9 cellular contexts compared by ENCODE assay signal in genomic region chr2:220847587-220847986, GRCh38.
DNase-seq lines count a peak whose midpoint lies in the region; ATAC-seq and TF ChIP-seq lines count a peak whose summit lies in the region.
"Had no signal": no experiment of that assay in that cellular context is flagged by ENCODE, and none has a peak within 500 bp of the region (broad histone marks: within the 10 kb centered on the region; RNA-seq: fewer than 3 reads in every experiment).

No MANE protein-coding gene starts in this region.

- POLR2A ChIA-PET in AG04449 (lab: Yijun Ruan, JAX) (interaction anchor here (0.5 to 1.2 kb wide), 6 partner anchors 9 to 1149 kb away, joined by 3 to 5 read pairs (median 3); no protein-coding TSS in a partner anchor), HEK293 (lab: Yijun Ruan, JAX) (no interaction called here)

- no peaks in the 10 kb centered on the region for H3K9me3 ChIP-seq in HEK293 (ENCODE audit: control insufficient read depth, insufficient read depth, low read depth, low read length)
- H3K9me3 ChIP-seq in hepatocyte (ENCODE audit: low read depth) = no peaks in the 10 kb centered on the region

- WGBS in hepatocyte (ENCODE audit: low lambda C conversion rate, missing lambda C conversion rate) = 58% methylated on average over 4 of the region's 4 CpGs

- no peak overlapping the region for H3K27ac ChIP-seq in HEK293 (ENCODE audit: extremely low read depth, low read depth, low read length)
- no peak overlapping the region for H3K27ac ChIP-seq in hepatocyte

- H3K27me3 ChIP-seq in hepatocyte = no peaks in the 10 kb centered on the region

- TF ChIP-seq CTCF in AG04449 (IDR thresholded peaks at IDR 0.05; ENCODE audit: insufficient read depth, low read length, missing control alignments) = no peak
- TF ChIP-seq CTCF in HEK293 (tag by site-specific recombination; IDR thresholded peaks at IDR 0.05) = no peak
- TF ChIP-seq CTCF in hepatocyte (IDR thresholded peaks at IDR 0.05; ENCODE audit: poor library complexity) = no peak

- no peaks in the 10 kb centered on the region for H3K79me2 ChIP-seq in hepatocyte

- no peaks in the 10 kb centered on the region for H3K4me1 ChIP-seq in HEK293 (ENCODE audit: control insufficient read depth, insufficient read depth, low read length)
- no peaks in the 10 kb centered on the region for H3K4me1 ChIP-seq in hepatocyte (ENCODE audit: insufficient read depth)

- H2AFZ ChIP-seq in hepatocyte = no peak overlapping the region

- CTCF ChIA-PET in AG04449 (lab: Yijun Ruan, JAX) = interaction anchor here (0.8 to 1.4 kb wide), 2 partner anchors 11 to 19 kb away, joined by 3 to 4 read pairs; no protein-coding TSS in a partner anchor
- CTCF ChIA-PET in HEK293 (lab: Yijun Ruan, JAX) = interaction anchor here (0.6 kb wide), 2 partner anchors 16 to 588 kb away, joined by 3 to 5 read pairs; no protein-coding TSS in a partner anchor

- no peak for ATAC-seq in GM18517 (IDR thresholded peaks at IDR 0.05; ENCODE audit: unreplicated experiment)
- no peak for ATAC-seq in left ventricle myocardium superior

- H3K36me3 ChIP-seq in HEK293 (ENCODE audit: control insufficient read depth in 2 of 2, insufficient read depth in 1 of 2, low read length in 2 of 2) (no peaks in the 10 kb centered on the region), hepatocyte (replicated peaks; ENCODE audit: insufficient read depth, low read depth) (no peaks in the 10 kb centered on the region)

- H3K4me2 ChIP-seq in hepatocyte = no peak overlapping the region

- H4K20me1 ChIP-seq in hepatocyte (ENCODE audit: insufficient read depth, poor library complexity, severe bottlenecking) = no peaks in the 10 kb centered on the region

- DNase-seq in AG04449 (ENCODE audit: low read depth, low spot score) = peak; percentile 91
- peak; percentile 76 for DNase-seq in T1000 (lab: John Stamatoyannopoulos, UW)
- peak; percentile 5 for DNase-seq in hepatocyte (ENCODE audit: low spot score)
- DNase-seq in HuH-7.5 (ENCODE audit: low spot score) = no peak
- no peak for DNase-seq in left ventricle myocardium superior
- no peak for DNase-seq in activated CD4-positive, alpha-beta T cell treated with anti-CD3 and anti-CD28 coated beads, Interleukin-2, amount 50 U/mL, for 48 hours
- DNase-seq: activated T-cell treated with anti-CD3 and anti-CD28 coated beads, Interleukin-2, amount 50 U/mL, for 48 hours had no signal

- H3K9me2 ChIP-seq in hepatocyte (replicated peaks; ENCODE audit: insufficient read depth) = no peaks in the 10 kb centered on the region

- H3K4me3 ChIP-seq in AG04449 (ENCODE audit: low read depth, low read length) = no peak overlapping the region
- no peak overlapping the region for H3K4me3 ChIP-seq in HEK293 (ENCODE audit: low read depth, low read length)
- no peak overlapping the region for H3K4me3 ChIP-seq in hepatocyte

- intact Hi-C loops in left ventricle myocardium superior (cut with micrococcal nuclease) = no loop called here

TF ChIP-seq in HEK293, 187 proteins besides CTCF, POLR2A, EP300 and RAD21:
- TF ChIP-seq GLIS1 (tag by site-specific recombination; IDR thresholded peaks at IDR 0.05) (peak; percentile 93), KLF1 (tag by site-specific recombination; IDR thresholded peaks at IDR 0.05) (0 out of 2 replicates have a peak, but pooled peaks have one; percentile 14), EGR2 (tag by site-specific recombination; IDR thresholded peaks at IDR 0.05; ENCODE audit: low read depth) (peak; percentile 45; the same call in 1 of the 2 replicates), ZFHX2 (tag by site-specific recombination; conservative IDR thresholded peaks at IDR 0.05) (peak; percentile 70), SCRT2 (tag by site-specific recombination; IDR thresholded peaks at IDR 0.05) (no peak), ZBTB20 (tag by site-specific recombination; IDR thresholded peaks at IDR 0.05) (no peak), ZNF10 (tag by site-specific recombination; IDR thresholded peaks at IDR 0.05) (no peak), ZNF548 (tag by site-specific recombination; IDR thresholded peaks at IDR 0.05) (no peak), BCL6B (tag by site-specific recombination; IDR thresholded peaks at IDR 0.05) (no peak), SP7 (tag by site-specific recombination; IDR thresholded peaks at IDR 0.05) (peak; percentile 26; the same call in 1 of the 2 replicates), PRDM1 (tag by site-specific recombination; IDR thresholded peaks at IDR 0.05) (0 out of 2 replicates have a peak, but pooled peaks have one; percentile 9)
- TF ChIP-seq, protein P1, sequence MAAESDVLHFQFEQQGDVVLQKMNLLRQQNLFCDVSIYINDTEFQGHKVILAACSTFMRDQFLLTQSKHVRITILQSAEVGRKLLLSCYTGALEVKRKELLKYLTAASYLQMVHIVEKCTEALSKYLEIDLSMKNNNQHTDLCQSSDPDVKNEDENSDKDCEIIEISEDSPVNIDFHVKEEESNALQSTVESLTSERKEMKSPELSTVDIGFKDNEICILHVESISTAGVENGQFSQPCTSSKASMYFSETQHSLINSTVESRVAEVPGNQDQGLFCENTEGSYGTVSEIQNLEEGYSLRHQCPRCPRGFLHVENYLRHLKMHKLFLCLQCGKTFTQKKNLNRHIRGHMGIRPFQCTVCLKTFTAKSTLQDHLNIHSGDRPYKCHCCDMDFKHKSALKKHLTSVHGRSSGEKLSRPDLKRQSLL (tag by site-specific recombination; IDR thresholded peaks at IDR 0.05) = peak; percentile 20; the same call in 1 of the 2 replicates
- TF ChIP-seq, protein P2, sequence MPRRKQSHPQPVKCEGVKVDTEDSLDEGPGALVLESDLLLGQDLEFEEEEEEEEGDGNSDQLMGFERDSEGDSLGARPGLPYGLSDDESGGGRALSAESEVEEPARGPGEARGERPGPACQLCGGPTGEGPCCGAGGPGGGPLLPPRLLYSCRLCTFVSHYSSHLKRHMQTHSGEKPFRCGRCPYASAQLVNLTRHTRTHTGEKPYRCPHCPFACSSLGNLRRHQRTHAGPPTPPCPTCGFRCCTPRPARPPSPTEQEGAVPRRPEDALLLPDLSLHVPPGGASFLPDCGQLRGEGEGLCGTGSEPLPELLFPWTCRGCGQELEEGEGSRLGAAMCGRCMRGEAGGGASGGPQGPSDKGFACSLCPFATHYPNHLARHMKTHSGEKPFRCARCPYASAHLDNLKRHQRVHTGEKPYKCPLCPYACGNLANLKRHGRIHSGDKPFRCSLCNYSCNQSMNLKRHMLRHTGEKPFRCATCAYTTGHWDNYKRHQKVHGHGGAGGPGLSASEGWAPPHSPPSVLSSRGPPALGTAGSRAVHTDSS (tag by site-specific recombination; IDR thresholded peaks at IDR 0.05) = no peak

Comparison
In these comparisons a context has a peak if more than half of its experiments do, and no peak if none do; other contexts are left out.
1. DNase-seq: peak in AG04449 (single experiment), T1000 (single experiment) and hepatocyte (single experiment); none in HuH-7.5 (single experiment), left ventricle myocardium superior (single experiment) and activated CD4-positive, alpha-beta T cell treated with anti-CD3 and anti-CD28 coated beads, Interleukin-2, amount 50 U/mL, for 48 hours (0 of 2).